Comparison of ENCODE assay signal across 16 cellular contexts in the genomic region with DNA sequence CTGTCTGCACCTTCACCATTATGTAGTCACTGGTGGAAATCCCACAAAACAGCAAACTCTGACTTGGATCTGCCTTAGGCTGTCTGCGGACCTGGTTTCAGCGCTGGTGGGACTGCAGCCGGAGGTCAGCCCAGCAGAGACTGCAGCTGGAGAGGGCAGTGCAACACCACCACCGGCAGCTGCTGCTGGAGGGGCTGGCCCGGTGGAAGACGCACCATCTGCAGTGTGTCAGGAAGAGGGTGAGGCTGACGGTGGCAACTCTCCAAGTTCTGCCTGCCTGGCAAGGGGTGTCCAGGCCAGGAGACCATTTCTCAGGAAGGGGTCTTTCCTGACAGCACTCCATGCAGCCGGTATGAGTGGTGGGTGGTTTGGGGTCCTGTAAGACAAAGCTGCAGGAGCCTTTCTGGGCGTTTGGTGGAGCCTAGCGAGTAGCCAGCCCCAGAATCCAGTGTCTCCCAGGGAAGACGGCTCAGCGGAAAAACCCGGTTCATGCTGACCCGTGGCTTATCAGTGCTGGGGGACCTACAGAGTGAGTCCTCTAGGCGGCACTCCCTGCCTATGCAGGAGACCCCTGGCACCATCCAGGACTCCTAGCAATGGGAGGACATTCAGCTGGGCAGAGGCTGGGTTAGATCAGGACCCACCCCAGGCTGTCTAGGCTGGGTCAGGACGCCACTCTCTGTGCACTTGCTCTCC. TPM values are rescaled to one million over a fixed set of nuclear protein-coding genes. Genes with fewer than 3 reads are reported as not detected.
DNase-seq lines count a peak whose midpoint lies in the region; ATAC-seq and TF ChIP-seq lines count a peak whose summit lies in the region.
"Had no signal": no experiment of that assay in that cellular context is flagged by ENCODE, and none has a peak within 500 bp of the region (broad histone marks: within the 10 kb centered on the region; RNA-seq: fewer than 3 reads in every experiment).

No MANE protein-coding gene starts in this region.

- no peaks in the 10 kb centered on the region for H3K9me2 ChIP-seq in GM23338 (ENCODE audit: insufficient read depth)

- no peak overlapping the region for H3K27ac Mint-ChIP-seq in GM23338
- H3K27ac Mint-ChIP-seq: activated CD4-positive, alpha-beta T cell treated with anti-CD3 and anti-CD28 coated beads, Interleukin-2, amount 10 ng/mL, durations not matched to agents 7 days and 5 days; activated T-cell treated with anti-CD3 and anti-CD28 coated beads, Interleukin-2, amount 50 U/mL, for 72 hours; B cell had no signal

- H3K9me3 Mint-ChIP-seq in GM23338 = no peaks in the 10 kb centered on the region
- H3K9me3 Mint-ChIP-seq: activated CD4-positive, alpha-beta T cell treated with anti-CD3 and anti-CD28 coated beads, Interleukin-2, amount 10 ng/mL, durations not matched to agents 7 days and 5 days; activated T-cell treated with anti-CD3 and anti-CD28 coated beads, Interleukin-2, amount 50 U/mL, for 72 hours had no signal

- DNase-seq in GM23338 (ENCODE audit: low spot score) (no peak), RWPE2 (ENCODE audit: low spot score) (peak; percentile 54), Right ventricle myocardium superior (peak; percentile 62), mucosa of descending colon (no peak), SK-N-DZ (ENCODE audit: low spot score) (no peak), uterus (no peak)
- DNase-seq: activated CD4-positive, alpha-beta T cell treated with anti-CD3 and anti-CD28 coated beads, Interleukin-2, amount 10 ng/mL, durations not matched to agents 7 days and 5 days; activated T-cell treated with anti-CD3 and anti-CD28 coated beads, Interleukin-2, amount 50 U/mL, for 72 hours; NCI-H1694; NCI-H510A; nucleus accumbens had no signal

- H3F3A ChIP-seq in GM23338 (replicated peaks; ENCODE audit: low read depth) = 0 out of 2 replicates have a peak, but pooled peaks cover 3% of the 10 kb centered on the region

- no peak overlapping the region for H3K4me3 ChIP-seq in GM23338
- H3K4me3 ChIP-seq in RWPE2 (ENCODE audit: severe bottlenecking) = no peak overlapping the region
- no peak overlapping the region for H3K4me3 ChIP-seq in mucosa of descending colon
- no peak overlapping the region for H3K4me3 ChIP-seq in uterus
- H3K4me3 ChIP-seq: SK-N-MC, thoracic aorta had no signal

- H3K36me3 ChIP-seq in GM23338 (ENCODE audit: insufficient read depth) = no peaks in the 10 kb centered on the region
- H3K36me3 ChIP-seq in RWPE2 (ENCODE audit: low read depth) = no peaks in the 10 kb centered on the region
- H3K36me3 ChIP-seq in mucosa of descending colon (ENCODE audit: low read depth) = no peaks in the 10 kb centered on the region
- H3K36me3 ChIP-seq in uterus = no peaks in the 10 kb centered on the region

- intact Hi-C loops in Right ventricle myocardium superior (cut with DNase I) (no loop called here), mucosa of descending colon (cut with DNase I, micrococcal nuclease) (no loop called here), uterus (cut with DNase I; ENCODE audit: low total_unique reads) (no loop called here)

- TF ChIP-seq CTCF in GM23338 (conservative IDR thresholded peaks at IDR 0.05; ENCODE audit: low read depth in 2 of 2) (peak in 1 of 2 experiments; percentile 49; a peak in 2 of 4 replicates), RWPE2 (IDR thresholded peaks at IDR 0.05; ENCODE audit: poor library complexity, severe bottlenecking) (no peak), mucosa of descending colon (IDR thresholded peaks at IDR 0.05) (no peak), uterus (IDR thresholded peaks at IDR 0.05) (no peak)

- H3K4me2 ChIP-seq in GM23338 = no peak overlapping the region

- no peaks in the 10 kb centered on the region; the same call in 1 of the 2 replicates for H4K20me1 ChIP-seq in GM23338 (replicated peaks; ENCODE audit: insufficient read depth)

- no peak overlapping the region for H2AFZ ChIP-seq in GM23338

- TF ChIP-seq POLR2A in uterus (IDR thresholded peaks at IDR 0.05) = no peak

- no peak overlapping the region for H3K4me3 Mint-ChIP-seq in GM23338
- H3K4me3 Mint-ChIP-seq: activated CD4-positive, alpha-beta T cell treated with anti-CD3 and anti-CD28 coated beads, Interleukin-2, amount 10 ng/mL, durations not matched to agents 7 days and 5 days; activated T-cell treated with anti-CD3 and anti-CD28 coated beads, Interleukin-2, amount 50 U/mL, for 72 hours; B cell had no signal

- no peak overlapping the region for H3K27ac ChIP-seq in GM23338 (ENCODE audit: low read depth)
- no peak overlapping the region for H3K27ac ChIP-seq in RWPE2 (ENCODE audit: poor library complexity, severe bottlenecking)
- no peak overlapping the region for H3K27ac ChIP-seq in uterus
- H3K27ac ChIP-seq: SK-N-MC, thoracic aorta had no signal

- H3K4me1 ChIP-seq in GM23338 (ENCODE audit: insufficient read depth) (no peaks in the 10 kb centered on the region), RWPE2 (ENCODE audit: insufficient read depth, poor library complexity, severe bottlenecking) (no peaks in the 10 kb centered on the region), mucosa of descending colon (ENCODE audit: low read depth) (no peaks in the 10 kb centered on the region), uterus (no peaks in the 10 kb centered on the region)

- peaks cover 4% of the 10 kb centered on the region; the same call in 1 of the 3 replicates for H3K36me3 Mint-ChIP-seq in GM23338 (ENCODE audit: low read depth)

- peak; percentile 25 for ATAC-seq in GM23338
- ATAC-seq in RWPE2 (ENCODE audit: low read depth) = no peak
- peak; percentile 57 for ATAC-seq in Right ventricle myocardium superior (ENCODE audit: poor library complexity)
- ATAC-seq in mucosa of descending colon = peak; percentile 11
- no peak for ATAC-seq in HG03439 (IDR thresholded peaks at IDR 0.05; ENCODE audit: unreplicated experiment)
- ATAC-seq: activated T-cell treated with anti-CD3 and anti-CD28 coated beads, Interleukin-2, amount 50 U/mL, for 72 hours; HCT116 had no signal

- no peaks in the 10 kb centered on the region for H3K9me3 ChIP-seq in RWPE2 (ENCODE audit: severe bottlenecking)
- H3K9me3 ChIP-seq in mucosa of descending colon = no peaks in the 10 kb centered on the region
- H3K9me3 ChIP-seq in uterus = no peaks in the 10 kb centered on the region
- H3K9me3 ChIP-seq: thoracic aorta had no signal

- peaks cover 19% of the 10 kb centered on the region for H3K27me3 Mint-ChIP-seq in GM23338 (ENCODE audit: insufficient read depth, low read depth, poor library complexity)
- H3K27me3 Mint-ChIP-seq: activated CD4-positive, alpha-beta T cell treated with anti-CD3 and anti-CD28 coated beads, Interleukin-2, amount 10 ng/mL, durations not matched to agents 7 days and 5 days; B cell had no signal

- H3K79me2 ChIP-seq in GM23338 (replicated peaks; ENCODE audit: insufficient read depth) = no peaks in the 10 kb centered on the region

- H3K27me3 ChIP-seq in GM23338 (ENCODE audit: insufficient read depth) = no peaks in the 10 kb centered on the region
- H3K27me3 ChIP-seq in RWPE2 (ENCODE audit: insufficient read depth, poor library complexity, severe bottlenecking) = no peaks in the 10 kb centered on the region
- H3K27me3 ChIP-seq in uterus = no peaks in the 10 kb centered on the region

- no peaks in the 10 kb centered on the region; the same call in 2 of the 3 replicates for H3K4me1 Mint-ChIP-seq in GM23338

TF ChIP-seq in GM23338, 12 proteins besides CTCF, POLR2A, EP300 and RAD21:
- no peak for TF ChIP-seq POLR2AphosphoS5 (IDR thresholded peaks at IDR 0.05; ENCODE audit: low read depth)
- no peak for TF ChIP-seq JUNB (IDR thresholded peaks at IDR 0.05; ENCODE audit: unreplicated experiment)
- TF ChIP-seq STAT1 (IDR thresholded peaks at IDR 0.05; ENCODE audit: unreplicated experiment) = no peak

RNA-seq across cellular contexts. Expression of gene PISD, which starts 50.8 kb away (rescaled TPM):
- 51.6 and 54.5 TPM in 2 replicates for total RNA-seq in GM23338 (2014; rRNA removed; shearing (Covaris generic))
- 40.7 and 43.1 TPM in 2 replicates for polyA plus RNA-seq in GM23338 (2016; fragmentation: Nextera tagmentation; extraction: Ambion mirVana)
- 16.6 TPM for total RNA-seq in Right ventricle myocardium superior
- total RNA-seq in mucosa of descending colon = 10 to 100 TPM; 31.6 to 42.9 (median 38.0) TPM
- polyA plus RNA-seq in SK-N-DZ (2014; cell fraction: cytosol; rRNA removed) = 43.9 and 48.2 TPM in 2 replicates
- 131 and 134 TPM in 2 replicates for polyA plus RNA-seq in SK-N-DZ (2014; cell fraction: nucleus; rRNA removed)
- total RNA-seq in uterus = 100 to 1,000 TPM in 1 of 4 donors, 10 to 100 TPM in 3; 21.8 to 205 (median 42.2) TPM

Comparison
In these comparisons a context has a peak if more than half of its experiments do, and no peak if none do; other contexts are left out.
1. ATAC-seq: peak in GM23338 (single experiment), Right ventricle myocardium superior (single experiment) and mucosa of descending colon (single experiment); none in RWPE2 (single experiment) and HG03439 (single experiment).
2. DNase-seq: peak in RWPE2 (single experiment) and Right ventricle myocardium superior (single experiment); none in GM23338 (single experiment), mucosa of descending colon (0 of 3), SK-N-DZ (single experiment) and uterus (0 of 2).